In genomic region chr6:130970839-130971410, GRCh38 we compare ENCODE assay signal across 1 cellular context.
TF ChIP-seq lines count a peak whose summit lies in the region.

No MANE protein-coding gene starts in this region.

TF ChIP-seq in K562, 482 proteins besides CTCF, POLR2A, EP300 and RAD21 (continued from another document):
- no peak for TF ChIP-seq ATF6 (CRISPR knock-in tag; IDR thresholded peaks at IDR 0.05)
